ENCODE assay signal across 1 cellular context in the genomic region with DNA sequence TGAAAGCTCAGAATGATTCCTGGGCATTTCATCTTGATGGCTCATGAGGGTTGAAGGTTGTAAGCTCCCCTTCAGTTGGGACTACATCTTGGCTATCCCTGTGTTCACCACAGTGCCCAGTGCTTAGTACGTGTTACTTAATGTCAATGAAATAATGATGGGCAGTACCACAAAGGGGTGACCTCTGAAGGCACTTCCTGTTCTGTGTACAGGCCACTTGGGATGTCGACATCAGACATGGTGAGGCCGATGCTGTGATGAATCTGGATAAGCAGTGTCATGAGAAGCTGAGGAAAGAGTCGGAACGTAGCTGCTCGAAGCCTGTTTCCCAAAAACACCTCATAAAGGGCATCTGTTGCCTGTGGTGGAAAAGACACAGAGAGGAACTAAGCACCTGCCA.
TF ChIP-seq lines count a peak whose summit lies in the region.

No MANE protein-coding gene starts in this region.

TF ChIP-seq in H1, 55 proteins besides CTCF, POLR2A, EP300 and RAD21:
- no peak for TF ChIP-seq SIX5 (IDR thresholded peaks at IDR 0.05; ENCODE audit: low read depth, low read length)
TF ChIP-seq in H1: peak in this region for 0.
